8 cellular contexts compared by ENCODE assay signal in the genomic region with DNA sequence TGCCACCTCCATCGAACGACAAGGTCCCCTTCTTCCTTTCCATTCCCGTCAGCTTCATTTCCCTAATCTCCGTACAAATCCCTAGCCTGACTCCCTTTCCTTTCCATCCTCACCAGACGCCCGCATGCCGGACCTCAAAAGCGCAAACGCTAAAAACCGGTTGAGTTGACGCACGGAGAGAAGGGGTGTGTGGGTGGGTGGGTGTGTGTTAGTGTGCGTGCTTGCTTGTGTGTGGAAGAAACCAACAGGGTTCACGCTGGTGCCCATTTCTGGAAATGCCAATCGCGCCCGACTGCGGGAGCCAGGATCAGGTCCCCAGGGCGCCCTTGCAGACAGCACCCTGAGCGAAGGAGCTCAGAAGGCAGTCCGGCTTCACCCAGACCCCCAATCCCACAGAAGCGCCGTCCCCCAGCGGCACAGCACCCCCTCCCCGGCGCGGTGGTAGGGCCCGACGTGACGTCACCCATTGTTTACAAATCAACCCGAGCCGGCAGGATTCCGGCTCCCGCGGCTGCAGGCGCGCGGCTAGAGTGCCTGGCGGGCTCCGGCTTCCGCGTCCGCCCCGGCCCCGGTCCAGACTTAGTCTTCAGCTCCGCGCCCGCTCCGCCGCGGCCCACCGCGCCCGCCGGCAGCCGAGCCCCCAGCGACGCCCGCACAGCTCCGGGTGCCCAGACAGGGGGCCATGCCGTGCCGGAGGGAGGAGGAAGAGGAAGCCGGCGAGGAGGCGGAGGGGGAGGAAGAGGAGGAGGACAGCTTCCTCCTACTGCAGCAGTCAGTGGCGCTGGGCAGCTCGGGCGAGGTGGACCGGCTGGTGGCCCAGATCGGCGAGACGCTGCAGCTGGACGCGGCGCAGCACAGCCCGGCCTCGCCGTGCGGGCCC. TPM values are rescaled to one million over a fixed set of nuclear protein-coding genes. Genes with fewer than 3 reads are reported as not detected.
DNase-seq lines count a peak whose midpoint lies in the region; ATAC-seq and TF ChIP-seq lines count a peak whose summit lies in the region.

A gene with protein sequence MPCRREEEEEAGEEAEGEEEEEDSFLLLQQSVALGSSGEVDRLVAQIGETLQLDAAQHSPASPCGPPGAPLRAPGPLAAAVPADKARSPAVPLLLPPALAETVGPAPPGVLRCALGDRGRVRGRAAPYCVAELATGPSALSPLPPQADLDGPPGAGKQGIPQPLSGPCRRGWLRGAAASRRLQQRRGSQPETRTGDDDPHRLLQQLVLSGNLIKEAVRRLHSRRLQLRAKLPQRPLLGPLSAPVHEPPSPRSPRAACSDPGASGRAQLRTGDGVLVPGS (plus strand): TSS at position 500 of the 880 bp plus-strand sequence. CDS start 183 bp downstream, at position 683.

- TF ChIP-seq POLR2A in uterus (IDR thresholded peaks at IDR 0.05), result peak; percentile 47 to 84

- H3K4me3 ChIP-seq in GM12865 (ENCODE audit: low read depth, low read length), result peak within 1 kb of the TSS; percentile 61
- H3K4me3 ChIP-seq in right cardiac atrium (ENCODE audit: low read length), result peak within 1 kb of the TSS; percentile 71
- H3K4me3 ChIP-seq in uterus, result peak within 1 kb of the TSS; percentile 75 to 99

- H3K4me1 Mint-ChIP-seq in T-helper 1 cell treated with Interleukin-12 subunit alpha and Interleukin-12 subunit beta and Interleukin-4 antibody, amounts not matched to agents 30 μg/mL and 1 μg/mL, for 36 hours (ENCODE audit: low read depth), result peaks cover 21% of the 10 kb centered on the region

- ATAC-seq in HG02610 (IDR thresholded peaks at IDR 0.05; ENCODE audit: unreplicated experiment), result peak; percentile 79
- ATAC-seq in right cardiac atrium, result peak; percentile 92 to 93

- intact Hi-C loops in right cardiac atrium (cut with DNase I), result no loop called here
- intact Hi-C loops in uterus (cut with DNase I; ENCODE audit: low total_unique reads), result no loop called here

- no peaks in the 10 kb centered on the region for H3K36me3 ChIP-seq in uterus

- WGBS in right cardiac atrium, result under 1% methylated on average over 79 of the region's 79 CpGs

- H3K27ac ChIP-seq in right cardiac atrium (ENCODE audit: low read length) (peak within 1 kb of the TSS; percentile 99), uterus (peak within 1 kb of the TSS; percentile 97 to 99)

- H3K4me1 ChIP-seq in right cardiac atrium (ENCODE audit: control insufficient read depth, insufficient read depth, low read length) (no peaks in the 10 kb centered on the region), uterus (peaks cover 0 to 11% of the 10 kb centered on the region in 2 donors)

- peak within 1 kb of the TSS; percentile 87 for H3K4me3 Mint-ChIP-seq in T-helper 1 cell treated with Interleukin-12 subunit alpha and Interleukin-12 subunit beta and Interleukin-4 antibody, amounts not matched to agents 30 μg/mL and 1 μg/mL, for 36 hours

- H3K36me3 Mint-ChIP-seq in T-helper 1 cell treated with Interleukin-12 subunit alpha and Interleukin-12 subunit beta and Interleukin-4 antibody, amounts not matched to agents 30 μg/mL and 1 μg/mL, for 36 hours (ENCODE audit: low read depth), result no peaks in the 10 kb centered on the region

- DNase-seq in GM12865 (ENCODE audit: low read depth), result peak; percentile 92
- peak; percentile 68 for DNase-seq in NCI-H1105 treated with DMSO at 0.1 percent for 48 hours (lab: John Stamatoyannopoulos, UW)
- DNase-seq in amygdala (lab: John Stamatoyannopoulos, UW), result peak; percentile 40 to 98 (median 86)
- peak; percentile 90 to 97 (median 96) for DNase-seq in right cardiac atrium
- DNase-seq in putamen (ENCODE audit: low spot score), result peak; percentile 85
- peak; percentile 87 to 90 for DNase-seq in uterus

- TF ChIP-seq CTCF in GM12865 (IDR thresholded peaks at IDR 0.05; ENCODE audit: insufficient read depth, low read depth, low read length, missing control alignments), result no peak
- TF ChIP-seq CTCF in uterus (IDR thresholded peaks at IDR 0.05), result peak in 1 of 4 experiments; percentile 4

- peak within 1 kb of the TSS; percentile 95 for H3K27ac Mint-ChIP-seq in T-helper 1 cell treated with Interleukin-12 subunit alpha and Interleukin-12 subunit beta and Interleukin-4 antibody, amounts not matched to agents 30 μg/mL and 1 μg/mL, for 36 hours

- H3K9me3 ChIP-seq in right cardiac atrium (ENCODE audit: control insufficient read depth, low read length) (no peaks in the 10 kb centered on the region), uterus (no peaks in the 10 kb centered on the region)

- H3K27me3 ChIP-seq in right cardiac atrium (ENCODE audit: control insufficient read depth, insufficient read depth) (no peaks in the 10 kb centered on the region), uterus (no peaks in the 10 kb centered on the region)

- H3K27me3 Mint-ChIP-seq in T-helper 1 cell treated with Interleukin-12 subunit alpha and Interleukin-12 subunit beta and Interleukin-4 antibody, amounts not matched to agents 30 μg/mL and 1 μg/mL, for 36 hours (ENCODE audit: low read depth), result peaks cover 17% of the 10 kb centered on the region

- no peaks in the 10 kb centered on the region for H3K9me3 Mint-ChIP-seq in T-helper 1 cell treated with Interleukin-12 subunit alpha and Interleukin-12 subunit beta and Interleukin-4 antibody, amounts not matched to agents 30 μg/mL and 1 μg/mL, for 36 hours

RNA-seq across cellular contexts. Expression of the gene that starts here (rescaled TPM):
- total RNA-seq in right cardiac atrium (1 to 10 TPM; 1.6 to 6.6 (median 6.1) TPM), uterus (1 to 10 TPM; 1.8 to 6.9 (median 3.2) TPM)
- polyA plus RNA-seq in right cardiac atrium, result 2.7 TPM

Comparison
In these comparisons a context has a peak if more than half of its experiments do, and no peak if none do; other contexts are left out.
1. Peak in every context shown above with its lines: DNase-seq, ATAC-seq, H3K4me3 ChIP-seq and H3K27ac ChIP-seq.